1 cellular context compared by ENCODE assay signal in the genomic region with DNA sequence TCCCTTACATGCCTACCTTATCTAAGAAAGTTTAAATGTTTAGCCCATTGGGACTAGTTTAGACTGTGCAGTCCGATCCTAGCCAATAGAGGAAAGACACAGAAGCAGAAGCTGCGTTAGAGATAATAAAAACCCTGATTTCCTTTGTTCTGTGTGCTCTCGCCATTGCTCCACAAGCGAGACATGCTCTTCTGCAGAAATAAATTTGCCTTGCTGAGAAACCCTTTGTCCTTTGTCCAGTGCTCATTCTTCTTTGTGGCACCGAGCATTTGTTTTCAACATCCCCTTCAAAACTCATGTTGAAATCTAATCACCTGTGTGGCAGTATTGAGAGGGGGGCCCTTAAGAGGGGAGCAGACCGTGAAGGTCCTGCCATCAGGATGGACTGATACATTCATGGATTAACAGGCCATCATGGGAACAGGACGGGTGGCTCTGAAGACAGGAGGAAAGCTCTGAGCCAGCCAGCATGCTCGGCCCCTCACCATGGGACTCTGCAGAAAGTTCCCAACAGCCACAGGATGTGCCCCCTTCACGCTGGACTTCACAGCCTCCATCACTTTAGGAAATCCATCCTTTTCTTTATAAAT.
TF ChIP-seq lines count a peak whose summit lies in the region.

No MANE protein-coding gene starts in this region.

TF ChIP-seq in H1, 55 proteins besides CTCF, POLR2A, EP300 and RAD21 (continued from another document):
- TF ChIP-seq, protein P1, sequence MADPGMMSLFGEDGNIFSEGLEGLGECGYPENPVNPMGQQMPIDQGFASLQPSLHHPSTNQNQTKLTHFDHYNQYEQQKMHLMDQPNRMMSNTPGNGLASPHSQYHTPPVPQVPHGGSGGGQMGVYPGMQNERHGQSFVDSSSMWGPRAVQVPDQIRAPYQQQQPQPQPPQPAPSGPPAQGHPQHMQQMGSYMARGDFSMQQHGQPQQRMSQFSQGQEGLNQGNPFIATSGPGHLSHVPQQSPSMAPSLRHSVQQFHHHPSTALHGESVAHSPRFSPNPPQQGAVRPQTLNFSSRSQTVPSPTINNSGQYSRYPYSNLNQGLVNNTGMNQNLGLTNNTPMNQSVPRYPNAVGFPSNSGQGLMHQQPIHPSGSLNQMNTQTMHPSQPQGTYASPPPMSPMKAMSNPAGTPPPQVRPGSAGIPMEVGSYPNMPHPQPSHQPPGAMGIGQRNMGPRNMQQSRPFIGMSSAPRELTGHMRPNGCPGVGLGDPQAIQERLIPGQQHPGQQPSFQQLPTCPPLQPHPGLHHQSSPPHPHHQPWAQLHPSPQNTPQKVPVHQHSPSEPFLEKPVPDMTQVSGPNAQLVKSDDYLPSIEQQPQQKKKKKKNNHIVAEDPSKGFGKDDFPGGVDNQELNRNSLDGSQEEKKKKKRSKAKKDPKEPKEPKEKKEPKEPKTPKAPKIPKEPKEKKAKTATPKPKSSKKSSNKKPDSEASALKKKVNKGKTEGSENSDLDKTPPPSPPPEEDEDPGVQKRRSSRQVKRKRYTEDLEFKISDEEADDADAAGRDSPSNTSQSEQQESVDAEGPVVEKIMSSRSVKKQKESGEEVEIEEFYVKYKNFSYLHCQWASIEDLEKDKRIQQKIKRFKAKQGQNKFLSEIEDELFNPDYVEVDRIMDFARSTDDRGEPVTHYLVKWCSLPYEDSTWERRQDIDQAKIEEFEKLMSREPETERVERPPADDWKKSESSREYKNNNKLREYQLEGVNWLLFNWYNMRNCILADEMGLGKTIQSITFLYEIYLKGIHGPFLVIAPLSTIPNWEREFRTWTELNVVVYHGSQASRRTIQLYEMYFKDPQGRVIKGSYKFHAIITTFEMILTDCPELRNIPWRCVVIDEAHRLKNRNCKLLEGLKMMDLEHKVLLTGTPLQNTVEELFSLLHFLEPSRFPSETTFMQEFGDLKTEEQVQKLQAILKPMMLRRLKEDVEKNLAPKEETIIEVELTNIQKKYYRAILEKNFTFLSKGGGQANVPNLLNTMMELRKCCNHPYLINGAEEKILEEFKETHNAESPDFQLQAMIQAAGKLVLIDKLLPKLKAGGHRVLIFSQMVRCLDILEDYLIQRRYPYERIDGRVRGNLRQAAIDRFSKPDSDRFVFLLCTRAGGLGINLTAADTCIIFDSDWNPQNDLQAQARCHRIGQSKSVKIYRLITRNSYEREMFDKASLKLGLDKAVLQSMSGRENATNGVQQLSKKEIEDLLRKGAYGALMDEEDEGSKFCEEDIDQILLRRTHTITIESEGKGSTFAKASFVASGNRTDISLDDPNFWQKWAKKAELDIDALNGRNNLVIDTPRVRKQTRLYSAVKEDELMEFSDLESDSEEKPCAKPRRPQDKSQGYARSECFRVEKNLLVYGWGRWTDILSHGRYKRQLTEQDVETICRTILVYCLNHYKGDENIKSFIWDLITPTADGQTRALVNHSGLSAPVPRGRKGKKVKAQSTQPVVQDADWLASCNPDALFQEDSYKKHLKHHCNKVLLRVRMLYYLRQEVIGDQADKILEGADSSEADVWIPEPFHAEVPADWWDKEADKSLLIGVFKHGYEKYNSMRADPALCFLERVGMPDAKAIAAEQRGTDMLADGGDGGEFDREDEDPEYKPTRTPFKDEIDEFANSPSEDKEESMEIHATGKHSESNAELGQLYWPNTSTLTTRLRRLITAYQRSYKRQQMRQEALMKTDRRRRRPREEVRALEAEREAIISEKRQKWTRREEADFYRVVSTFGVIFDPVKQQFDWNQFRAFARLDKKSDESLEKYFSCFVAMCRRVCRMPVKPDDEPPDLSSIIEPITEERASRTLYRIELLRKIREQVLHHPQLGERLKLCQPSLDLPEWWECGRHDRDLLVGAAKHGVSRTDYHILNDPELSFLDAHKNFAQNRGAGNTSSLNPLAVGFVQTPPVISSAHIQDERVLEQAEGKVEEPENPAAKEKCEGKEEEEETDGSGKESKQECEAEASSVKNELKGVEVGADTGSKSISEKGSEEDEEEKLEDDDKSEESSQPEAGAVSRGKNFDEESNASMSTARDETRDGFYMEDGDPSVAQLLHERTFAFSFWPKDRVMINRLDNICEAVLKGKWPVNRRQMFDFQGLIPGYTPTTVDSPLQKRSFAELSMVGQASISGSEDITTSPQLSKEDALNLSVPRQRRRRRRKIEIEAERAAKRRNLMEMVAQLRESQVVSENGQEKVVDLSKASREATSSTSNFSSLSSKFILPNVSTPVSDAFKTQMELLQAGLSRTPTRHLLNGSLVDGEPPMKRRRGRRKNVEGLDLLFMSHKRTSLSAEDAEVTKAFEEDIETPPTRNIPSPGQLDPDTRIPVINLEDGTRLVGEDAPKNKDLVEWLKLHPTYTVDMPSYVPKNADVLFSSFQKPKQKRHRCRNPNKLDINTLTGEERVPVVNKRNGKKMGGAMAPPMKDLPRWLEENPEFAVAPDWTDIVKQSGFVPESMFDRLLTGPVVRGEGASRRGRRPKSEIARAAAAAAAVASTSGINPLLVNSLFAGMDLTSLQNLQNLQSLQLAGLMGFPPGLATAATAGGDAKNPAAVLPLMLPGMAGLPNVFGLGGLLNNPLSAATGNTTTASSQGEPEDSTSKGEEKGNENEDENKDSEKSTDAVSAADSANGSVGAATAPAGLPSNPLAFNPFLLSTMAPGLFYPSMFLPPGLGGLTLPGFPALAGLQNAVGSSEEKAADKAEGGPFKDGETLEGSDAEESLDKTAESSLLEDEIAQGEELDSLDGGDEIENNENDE (IDR thresholded peaks at IDR 0.05; ENCODE audit: insufficient replicate concordance, low read length): no peak
- TF ChIP-seq YY1 (IDR thresholded peaks at IDR 0.05; ENCODE audit: low read depth, low read length) (no peak), SP1 (IDR thresholded peaks at IDR 0.05; ENCODE audit: low read depth, low read length) (no peak), POLR2AphosphoS5 (IDR thresholded peaks at IDR 0.05; ENCODE audit: low read depth, low read length) (no peak), RNF2 (IDR thresholded peaks at IDR 0.05; ENCODE audit: borderline replicate concordance, low read depth, low read length, missing control alignments, poor library complexity, severe bottlenecking) (no peak), KDM1A (IDR thresholded peaks at IDR 0.05; ENCODE audit: borderline replicate concordance, low read length) (no peak), GABPA (IDR thresholded peaks at IDR 0.05; ENCODE audit: borderline replicate concordance, insufficient read depth, low read length) (no peak)
- TF ChIP-seq, protein P2, sequence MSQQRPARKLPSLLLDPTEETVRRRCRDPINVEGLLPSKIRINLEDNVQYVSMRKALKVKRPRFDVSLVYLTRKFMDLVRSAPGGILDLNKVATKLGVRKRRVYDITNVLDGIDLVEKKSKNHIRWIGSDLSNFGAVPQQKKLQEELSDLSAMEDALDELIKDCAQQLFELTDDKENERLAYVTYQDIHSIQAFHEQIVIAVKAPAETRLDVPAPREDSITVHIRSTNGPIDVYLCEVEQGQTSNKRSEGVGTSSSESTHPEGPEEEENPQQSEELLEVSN (IDR thresholded peaks at IDR 0.05): no peak
